8 cellular contexts compared by ENCODE assay signal in genomic region chrX:68498508-68499379, GRCh38. TPM values are rescaled to one million over a fixed set of nuclear protein-coding genes. Genes with fewer than 3 reads are reported as not detected.
DNase-seq lines count a peak whose midpoint lies in the region; ATAC-seq and TF ChIP-seq lines count a peak whose summit lies in the region.

YIPF6 (plus strand) TSS chrX:68499051; CDS start chrX:68499067, 16 bp downstream.

- peaks cover 4% of the 10 kb centered on the region; the same call in 1 of the 2 replicates for H3K79me2 ChIP-seq in H9 (ENCODE audit: insufficient read depth, low read length)
- H3K79me2 ChIP-seq in MM.1S (ENCODE audit: low read length), result peaks cover 38% of the 10 kb centered on the region

- ATAC-seq in SK-N-SH treated with all-trans-retinoic acid at 6 μM for 48 hours (peak; percentile 98), omental fat pad (ENCODE audit: low FRiP score) (peak; percentile 91)

- peaks cover 66 to 69% of the 10 kb centered on the region in 2 experiments for H3K9me3 Mint-ChIP-seq in H9
- no peaks in the 10 kb centered on the region for H3K9me3 Mint-ChIP-seq in activated naive CD4-positive, alpha-beta T cell treated with anti-CD3 and anti-CD28 coated beads, Interleukin-2, amount 50 U/mL, for 24 hours

- H3K56ac ChIP-seq in H9 (ENCODE audit: insufficient read length, low read depth, low read length), result no peak within 1 kb of the TSS

- no CpG with 5 or more reads among the region's 68 CpGs for WGBS in H9 (ENCODE audit: extremely low coverage, insufficient read length, low lambda C conversion rate)
- 0 to 2% methylated on average over 15 to 56 of the region's 68 CpGs for WGBS in testis, 2 donors

- H4K8ac ChIP-seq in H9 (replicated peaks; ENCODE audit: insufficient read length, low read depth, low read length), result peak within 1 kb of the TSS; percentile 85

- no peak within 1 kb of the TSS for H2BK15ac ChIP-seq in H9 (ENCODE audit: low read depth, low read length)

- H3K4me3 ChIP-seq in MM.1S (ENCODE audit: low read length) (peak within 1 kb of the TSS; percentile 80), testis (peak within 1 kb of the TSS; percentile 66 to 75)

- peak; percentile 46 for DNase-seq in GM04504 (ENCODE audit: low read depth)
- DNase-seq in H9, result peak; percentile 69
- DNase-seq in MM.1S, result peak; percentile 63
- DNase-seq in globus pallidus (ENCODE audit: low spot score), result peak; percentile 69
- DNase-seq in omental fat pad (ENCODE audit: low spot score), result peak; percentile 35
- peak; percentile 85 for DNase-seq in testis

- H3K4me1 ChIP-seq in H9 (ENCODE audit: insufficient read depth, low read length) (no peaks in the 10 kb centered on the region), MM.1S (ENCODE audit: low read length) (no peaks in the 10 kb centered on the region), testis (no peaks in the 10 kb centered on the region)

- intact Hi-C loops in testis (cut with DNase I; ENCODE audit: low total_unique reads), result no loop called here

- H3K9me3 ChIP-seq in H9 (ENCODE audit: control insufficient read depth, low read depth, low read length), result peaks cover 22% of the 10 kb centered on the region
- no peaks in the 10 kb centered on the region for H3K9me3 ChIP-seq in MM.1S (replicated peaks; ENCODE audit: insufficient read depth, low read length)
- no peaks in the 10 kb centered on the region for H3K9me3 ChIP-seq in testis

- H3K9me2 ChIP-seq in MM.1S (replicated peaks; ENCODE audit: insufficient read depth, low read length), result no peaks in the 10 kb centered on the region

- H3K27ac Mint-ChIP-seq in H9, result peak within 1 kb of the TSS; percentile 97 to 99 (median 99)
- H3K27ac Mint-ChIP-seq in activated naive CD4-positive, alpha-beta T cell treated with anti-CD3 and anti-CD28 coated beads, Interleukin-2, amount 50 U/mL, for 24 hours, result peak within 1 kb of the TSS; percentile 99

- H3K27me3 Mint-ChIP-seq in H9 (ENCODE audit: low read depth), result peaks cover 3% of the 10 kb centered on the region
- H3K27me3 Mint-ChIP-seq in activated naive CD4-positive, alpha-beta T cell treated with anti-CD3 and anti-CD28 coated beads, Interleukin-2, amount 50 U/mL, for 24 hours, result peaks cover 2% of the 10 kb centered on the region

- H3K36me3 ChIP-seq in MM.1S (replicated peaks; ENCODE audit: insufficient read depth, low read length) (no peaks in the 10 kb centered on the region), testis (ENCODE audit: low read depth, missing control alignments) (no peaks in the 10 kb centered on the region)

- H3K4me1 Mint-ChIP-seq in H9, result peaks cover 3 to 7% of the 10 kb centered on the region in 2 experiments; a peak in 1 of 4 replicates
- H3K4me1 Mint-ChIP-seq in activated naive CD4-positive, alpha-beta T cell treated with anti-CD3 and anti-CD28 coated beads, Interleukin-2, amount 50 U/mL, for 24 hours, result peaks cover 30% of the 10 kb centered on the region

- H3K27me3 ChIP-seq in H9 (ENCODE audit: insufficient read depth, low read length) (no peaks in the 10 kb centered on the region), MM.1S (replicated peaks; ENCODE audit: insufficient read depth, low read length) (no peaks in the 10 kb centered on the region), testis (no peaks in the 10 kb centered on the region)

- no peak within 1 kb of the TSS for H2BK12ac ChIP-seq in H9 (ENCODE audit: insufficient read length, low read depth, low read length)

- H3K27ac ChIP-seq in H9 (ENCODE audit: insufficient read length, low read depth, low read length), result peak within 1 kb of the TSS; percentile 67
- H3K27ac ChIP-seq in MM.1S (ENCODE audit: low read length), result peak within 1 kb of the TSS; percentile 66; the same call in 1 of the 2 replicates
- peak within 1 kb of the TSS; percentile 88 to 93 for H3K27ac ChIP-seq in testis

- H3K36me3 Mint-ChIP-seq in H9 (ENCODE audit: insufficient read depth in 1 of 3, low read depth in 3 of 3), result peaks cover 7 to 14% (median 7%) of the 10 kb centered on the region in 3 experiments
- H3K36me3 Mint-ChIP-seq in activated naive CD4-positive, alpha-beta T cell treated with anti-CD3 and anti-CD28 coated beads, Interleukin-2, amount 50 U/mL, for 24 hours, result no peaks in the 10 kb centered on the region

- H3K9ac ChIP-seq in H9 (ENCODE audit: extremely low read depth, insufficient read length, low read length), result peak within 1 kb of the TSS; percentile 88
- peak within 1 kb of the TSS; percentile 95 for H3K9ac ChIP-seq in MM.1S (ENCODE audit: low read length)

- no peak within 1 kb of the TSS for H2AK5ac ChIP-seq in H9 (ENCODE audit: insufficient read length, low read length)

- TF ChIP-seq POLR2A in testis (IDR thresholded peaks at IDR 0.05), result no peak

- H4K5ac ChIP-seq in H9 (ENCODE audit: insufficient read length, low read depth, low read length), result no peak within 1 kb of the TSS

- H4K20me1 ChIP-seq in H9 (ENCODE audit: control insufficient read depth, insufficient read depth, insufficient read length), result no peaks in the 10 kb centered on the region
- H4K20me1 ChIP-seq in MM.1S (ENCODE audit: insufficient read depth, low read length), result no peaks in the 10 kb centered on the region

- H3K4me3 Mint-ChIP-seq in H9, result peak within 1 kb of the TSS; percentile 88 to 89
- H3K4me3 Mint-ChIP-seq in activated naive CD4-positive, alpha-beta T cell treated with anti-CD3 and anti-CD28 coated beads, Interleukin-2, amount 50 U/mL, for 24 hours, result peak within 1 kb of the TSS; percentile 97

- no peak within 1 kb of the TSS for H3K4ac ChIP-seq in H9 (ENCODE audit: low read depth, low read length)

- H2BK20ac ChIP-seq in H9 (ENCODE audit: low read depth, low read length, poor library complexity, severe bottlenecking), result no peak within 1 kb of the TSS

- H3K23ac ChIP-seq in H9 (ENCODE audit: insufficient read length, low read depth, low read length), result no peak within 1 kb of the TSS

- H3K23me2 ChIP-seq in H9 (ENCODE audit: insufficient read length, low read depth, low read length, poor library complexity, severe bottlenecking), result no peaks in the 10 kb centered on the region

- H3K14ac ChIP-seq in H9 (ENCODE audit: insufficient read depth, low read length), result peak within 1 kb of the TSS; percentile 91

- H3K4me2 ChIP-seq in H9 (ENCODE audit: insufficient read depth, insufficient read length, low read length) (peak within 1 kb of the TSS; percentile 59), MM.1S (ENCODE audit: low read depth, low read length) (peak within 1 kb of the TSS; percentile 57; the same call in 1 of the 2 replicates)

- no peaks in the 10 kb centered on the region for H3F3A ChIP-seq in MM.1S (ENCODE audit: insufficient read depth, low read length)

- peak within 1 kb of the TSS; percentile 92 for H3K18ac ChIP-seq in H9 (ENCODE audit: insufficient read length, low read depth, low read length)

- H2BK120ac ChIP-seq in H9 (ENCODE audit: low read depth, low read length, poor library complexity, severe bottlenecking), result peak within 1 kb of the TSS; percentile 3

- H2BK5ac ChIP-seq in H9 (ENCODE audit: insufficient read length, low read length), result peak within 1 kb of the TSS; percentile 78

- TF ChIP-seq CTCF in H9 (conservative IDR thresholded peaks at IDR 0.05), result no peak
- TF ChIP-seq CTCF in MM.1S (IDR thresholded peaks at IDR 0.05; ENCODE audit: low read length), result no peak
- TF ChIP-seq CTCF in omental fat pad (IDR thresholded peaks at IDR 0.05), result no peak
- no peak for TF ChIP-seq CTCF in testis (IDR thresholded peaks at IDR 0.05)

- H3T11ph ChIP-seq in H9 (ENCODE audit: low read length), result no peak within 1 kb of the TSS

- H4K91ac ChIP-seq in H9 (ENCODE audit: insufficient read length, low read depth, low read length), result peak within 1 kb of the TSS; percentile 46

- H3K79me1 ChIP-seq in H9 (ENCODE audit: insufficient read depth, low read depth, low read length, poor library complexity, severe bottlenecking), result no peaks in the 10 kb centered on the region

- no peak within 1 kb of the TSS for H2AFZ ChIP-seq in H9 (ENCODE audit: low read length)
- H2AFZ ChIP-seq in MM.1S (ENCODE audit: low read length), result peak within 1 kb of the TSS; percentile 84

TF ChIP-seq in SK-N-SH treated with all-trans-retinoic acid at 6 μM for 48 hours, 23 proteins besides CTCF, POLR2A, EP300 and RAD21:
- TF ChIP-seq OSR1 (CRISPR knock-in tag; IDR thresholded peaks at IDR 0.05) (no peak), ZNF8 (CRISPR knock-in tag; IDR thresholded peaks at IDR 0.05) (0 out of 2 replicates have a peak, but pooled peaks have one; percentile 36), ARNTL (CRISPR knock-in tag; IDR thresholded peaks at IDR 0.05; ENCODE audit: borderline replicate concordance, low read depth) (no peak), GLIS3 (CRISPR knock-in tag; IDR thresholded peaks at IDR 0.05) (no peak), ZNF565 (CRISPR knock-in tag; conservative IDR thresholded peaks at IDR 0.05; ENCODE audit: low read depth) (0 out of 2 replicates have a peak, but pooled peaks have one; percentile 8)

RNA-seq across cellular contexts. Expression of gene YIPF6, which starts in this region (rescaled TPM):
- total RNA-seq in H9 (2021), result 31.8 and 32.3 TPM in 2 replicates
- 10 to 100 TPM; 20.1 to 31.2 (median 27.6) TPM for total RNA-seq in omental fat pad
- total RNA-seq in testis, result 10 to 100 TPM; 30.5 to 35.7 TPM
- 16.2 TPM for polyA plus RNA-seq in testis (ENCODE audit: insufficient read depth, low read depth, low replicate concordance)

Comparison
In these comparisons a context has a peak if more than half of its experiments do, and no peak if none do; other contexts are left out.
1. Peak in every context shown above with its lines: DNase-seq, ATAC-seq, H3K4me3 ChIP-seq and H3K27ac ChIP-seq.
2. DNase-seq: peak in every context shown above with its lines; median percentile 85 in testis; 69 in H9; 69 in globus pallidus; 63 in MM.1S; 46 in GM04504; 35 in omental fat pad.